Comparison of ENCODE assay signal across 21 cellular contexts in genomic region chr2:88575051-88575450, GRCh38.
"Had no signal": no experiment of that assay in that cellular context is flagged by ENCODE, and none has a peak within 500 bp of the region (broad histone marks: within the 10 kb centered on the region; RNA-seq: fewer than 3 reads in every experiment).

No MANE protein-coding gene starts in this region.

- H3K4me1 Mint-ChIP-seq: endodermal cell, WTC11 had no signal

- H3K27ac ChIP-seq: body of pancreas, dorsolateral prefrontal cortex, epithelial cell of prostate, foreskin keratinocyte, skin epidermis, stomach had no signal

- H3K27me3 ChIP-seq: body of pancreas, dorsolateral prefrontal cortex, foreskin keratinocyte, stomach had no signal

- DNase-seq: activated CD4-positive, alpha-beta T cell treated with anti-CD3 and anti-CD28 coated beads for 4 hours; activated CD8-positive, alpha-beta memory T cell treated with anti-CD3 and anti-CD28 coated beads, Interleukin-2, amount 50 U/mL, for 48 hours; activated CD8-positive, alpha-beta T cell treated with anti-CD3 and anti-CD28 coated beads, Interleukin-2, amount 10 ng/mL, durations not matched to agents 7 days and 5 days; activated gamma-delta T cell treated with Interleukin-2 at 50 U/mL for 16 hours; activated T-cell treated with anti-CD3 and anti-CD28 coated beads, Interleukin-2, amount 50 U/mL, for 48 hours; amniotic stem cell; body of pancreas; dorsolateral prefrontal cortex; endodermal cell; foreskin keratinocyte; hypothalamus; midbrain; occipital lobe; retina; stomach had no signal

- H3K4me3 Mint-ChIP-seq: activated CD8-positive, alpha-beta T cell treated with anti-CD3 and anti-CD28 coated beads, Interleukin-2, amount 10 ng/mL, durations not matched to agents 7 days and 5 days; activated naive CD8-positive, alpha-beta T cell; endodermal cell; type B pancreatic cell; WTC11 had no signal

- H3K27me3 Mint-ChIP-seq: activated naive CD8-positive, alpha-beta T cell; type B pancreatic cell had no signal

- H3K27ac Mint-ChIP-seq: activated CD8-positive, alpha-beta T cell treated with anti-CD3 and anti-CD28 coated beads, Interleukin-2, amount 10 ng/mL, durations not matched to agents 7 days and 5 days; activated naive CD8-positive, alpha-beta T cell; endodermal cell; type B pancreatic cell; WTC11 had no signal

- H3K4me3 ChIP-seq: body of pancreas, dorsolateral prefrontal cortex, skin epidermis, stomach had no signal

- H3K9me3 Mint-ChIP-seq: endodermal cell, type B pancreatic cell, WTC11 had no signal

- ATAC-seq: activated CD8-positive, alpha-beta T cell treated with anti-CD3 and anti-CD28 coated beads, Interleukin-2, amount 10 ng/mL, durations not matched to agents 7 days and 5 days; body of pancreas; foreskin keratinocyte; SK-N-SH treated with all-trans-retinoic acid at 6 μM for 48 hours; WTC11 had no signal

- H3K4me1 ChIP-seq: body of pancreas, foreskin keratinocyte, stomach had no signal

- H3K9me3 ChIP-seq: body of pancreas, stomach had no signal
